Comparison of ENCODE assay signal across 11 cellular contexts in genomic region chr4:105453550-105454201, GRCh38. TPM values are rescaled to one million over a fixed set of nuclear protein-coding genes. Genes with fewer than 3 reads are reported as not detected.
DNase-seq lines count a peak whose midpoint lies in the region; ATAC-seq lines count a peak whose summit lies in the region.
"Had no signal": no experiment of that assay in that cellular context is flagged by ENCODE, and none has a peak within 500 bp of the region (broad histone marks: within the 10 kb centered on the region; RNA-seq: fewer than 3 reads in every experiment).

No MANE protein-coding gene starts in this region.

- ATAC-seq in HG03571 (IDR thresholded peaks at IDR 0.05; ENCODE audit: unreplicated experiment) = peak; percentile 69
- ATAC-seq in stimulated activated naive CD8-positive, alpha-beta T cell treated with anti-CD3 and anti-CD28 coated beads, Interleukin-15, amount 100 ng/mL, for 72 hours = peak; percentile 99

- no peaks in the 10 kb centered on the region for H3K27me3 Mint-ChIP-seq in stimulated activated naive CD8-positive, alpha-beta T cell treated with anti-CD3 and anti-CD28 coated beads, Interleukin-15, amount 100 ng/mL, for 72 hours

- H3K4me3 ChIP-seq in H7 (ENCODE audit: insufficient read depth, low read depth, low read length) = no peak overlapping the region

- peaks cover 35% of the 10 kb centered on the region for H3K4me1 Mint-ChIP-seq in stimulated activated naive CD8-positive, alpha-beta T cell treated with anti-CD3 and anti-CD28 coated beads, Interleukin-15, amount 100 ng/mL, for 72 hours

- peaks cover 2% of the 10 kb centered on the region; the same call in 1 of the 2 replicates for H3K36me3 ChIP-seq in H7 (replicated peaks; ENCODE audit: control insufficient read depth, insufficient read depth, low read length)

- H3K4me3 Mint-ChIP-seq in stimulated activated naive CD8-positive, alpha-beta T cell treated with anti-CD3 and anti-CD28 coated beads, Interleukin-15, amount 100 ng/mL, for 72 hours = peak overlapping the region in 1 of 2 donors; percentile 46
- H3K4me3 Mint-ChIP-seq: CD14-positive monocyte had no signal

- H3K27me3 ChIP-seq in H7 (ENCODE audit: control insufficient read depth, insufficient read depth, low read length) = no peaks in the 10 kb centered on the region

- no peaks in the 10 kb centered on the region for H3K9me3 Mint-ChIP-seq in stimulated activated naive CD8-positive, alpha-beta T cell treated with anti-CD3 and anti-CD28 coated beads, Interleukin-15, amount 100 ng/mL, for 72 hours

- H3K27ac Mint-ChIP-seq in stimulated activated naive CD8-positive, alpha-beta T cell treated with anti-CD3 and anti-CD28 coated beads, Interleukin-15, amount 100 ng/mL, for 72 hours = peak overlapping the region in 1 of 2 donors; percentile 78
- H3K27ac Mint-ChIP-seq: CD14-positive monocyte had no signal

- peak; percentile 42 for DNase-seq in stimulated activated CD4-positive, alpha-beta T cell treated with anti-CD3 and anti-CD28 coated beads, Interleukin-15, amount 100 ng/mL, for 24 hours
- no peak for DNase-seq in stimulated activated CD4-positive, alpha-beta T cell treated with anti-CD3 and anti-CD28 coated beads, Interleukin-4, amount 100 ng/mL, for 4 hours
- DNase-seq in H7 = peak; percentile 38
- DNase-seq in stimulated activated naive CD8-positive, alpha-beta T cell treated with anti-CD3 and anti-CD28 coated beads, Interleukin-15, amount 100 ng/mL, for 72 hours = peak in 1 of 2 donors; percentile 44
- no peak for DNase-seq in SKM-1 (lab: John Stamatoyannopoulos, UW; ENCODE audit: unreplicated experiment)
- no peak for DNase-seq in HUDEP-2 (lab: John Stamatoyannopoulos, UW; ENCODE audit: unreplicated experiment in 76 of 76)
- no peak for DNase-seq in SW 1271 (lab: John Stamatoyannopoulos, UW)
- DNase-seq: cerebellar nuclear complex, retina had no signal

RNA-seq across cellular contexts. Expression of gene PPA2, which starts 20.2 kb away (rescaled TPM):
- total RNA-seq in H7 (2014; rRNA removed; shearing (Covaris generic)) = 70.3 and 82.4 TPM in 2 replicates

Comparison
In these comparisons a context has a peak if more than half of its experiments do, and no peak if none do; other contexts are left out.
1. DNase-seq: peak in stimulated activated CD4-positive, alpha-beta T cell treated with anti-CD3 and anti-CD28 coated beads, Interleukin-15, amount 100 ng/mL, for 24 hours (single experiment) and H7 (single experiment); none in stimulated activated CD4-positive, alpha-beta T cell treated with anti-CD3 and anti-CD28 coated beads, Interleukin-4, amount 100 ng/mL, for 4 hours (0 of 2), SKM-1 (single experiment), HUDEP-2 (0 of 76) and SW 1271 (0 of 2).